Comparison of ENCODE assay signal across 8 cellular contexts in the genomic region with DNA sequence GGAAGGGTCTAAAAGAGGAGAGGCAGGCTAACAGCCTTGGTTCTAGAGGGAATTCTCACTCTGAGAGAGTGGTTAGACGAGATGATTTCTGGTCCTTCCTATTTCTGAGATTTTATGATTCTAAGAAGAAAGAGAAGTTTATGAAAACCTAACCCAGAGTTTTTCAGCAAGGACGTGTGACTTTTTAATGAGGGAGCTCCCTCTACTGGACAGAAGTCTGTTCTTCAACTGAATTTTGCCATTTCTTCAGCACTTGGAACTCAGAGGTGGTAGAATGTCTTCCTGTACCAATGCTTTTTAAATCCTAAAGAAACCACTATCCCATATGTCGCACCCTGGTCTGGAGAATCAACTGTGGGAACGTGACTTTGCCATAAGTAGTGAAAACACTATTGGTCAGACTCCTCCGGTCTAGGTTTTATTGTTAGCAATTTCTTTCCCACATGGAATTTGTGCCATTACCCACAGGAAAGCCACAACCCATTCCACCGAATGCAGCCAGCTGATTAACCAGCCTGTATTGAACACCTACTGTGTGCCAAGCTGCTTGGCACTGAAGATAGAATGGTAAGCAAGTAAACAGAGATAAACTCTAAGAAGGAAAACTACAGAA.
DNase-seq lines count a peak whose midpoint lies in the region; ATAC-seq, FAIRE-seq and TF ChIP-seq lines count a peak whose summit lies in the region.

No MANE protein-coding gene starts in this region.

- H3K9me3 ChIP-seq in keratinocyte (ENCODE audit: control insufficient read depth, low read depth, low read length) (no peaks in the 10 kb centered on the region), thoracic aorta (no peaks in the 10 kb centered on the region)

- in situ Hi-C loops in astrocyte of the spinal cord (cut with HindIII; ENCODE audit: low sequenced_read_pairs), result no loop called here

- TF ChIP-seq CTCF in astrocyte of the spinal cord (IDR thresholded peaks at IDR 0.05; ENCODE audit: low read depth, low read length) (peak; percentile 71), keratinocyte (optimal IDR thresholded peaks at IDR 0.05 in 1 of 3, IDR thresholded peaks at IDR 0.05 in 1 of 3, conservative IDR thresholded peaks at IDR 0.05 in 1 of 3; ENCODE audit: extremely low read depth in 1 of 3, insufficient read depth in 2 of 3, low read length in 3 of 3) (peak; percentile 42 to 71 (median 58)), thoracic aorta (IDR thresholded peaks at IDR 0.05) (peak; percentile 75)

- no peak overlapping the region for H3K27ac Mint-ChIP-seq in activated CD8-positive, alpha-beta memory T cell treated with anti-CD3 and anti-CD28 coated beads, Interleukin-2, amount 10 ng/mL, durations not matched to agents 7 days and 5 days

- no peak overlapping the region for H3K9ac ChIP-seq in keratinocyte (ENCODE audit: control insufficient read depth, extremely low read depth, insufficient read depth, low read length)

- no peaks in the 10 kb centered on the region for H4K20me1 ChIP-seq in keratinocyte (ENCODE audit: control insufficient read depth, extremely low read depth, insufficient read depth, low read length)

- DNase-seq in DMS53 (lab: John Stamatoyannopoulos, UW) (peak; percentile 60), NCI-H1694 treated with DMSO at 0.1 percent for 48 hours (lab: John Stamatoyannopoulos, UW) (peak; percentile 1), astrocyte of the spinal cord (ENCODE audit: low read depth, low spot score) (peak; percentile 70), keratinocyte (ENCODE audit: low read depth, low spot score) (peak; percentile 9), thoracic aorta (ENCODE audit: low spot score) (no peak), COLO668 (lab: John Stamatoyannopoulos, UW; ENCODE audit: unreplicated experiment) (no peak)
- no peak for DNase-seq in activated CD8-positive, alpha-beta memory T cell treated with anti-CD3 and anti-CD28 coated beads, Interleukin-2, amount 10 ng/mL, durations not matched to agents 7 days and 5 days

- no peaks in the 10 kb centered on the region for H3K9me1 ChIP-seq in keratinocyte (ENCODE audit: control insufficient read depth, extremely low read depth, insufficient read depth, low read length)

- H2AFZ ChIP-seq in keratinocyte (ENCODE audit: control insufficient read depth, low read length), result no peak overlapping the region

- H3K27me3 Mint-ChIP-seq in activated CD8-positive, alpha-beta memory T cell treated with anti-CD3 and anti-CD28 coated beads, Interleukin-2, amount 10 ng/mL, durations not matched to agents 7 days and 5 days, result no peaks in the 10 kb centered on the region

- H3K4me2 ChIP-seq in keratinocyte (ENCODE audit: control insufficient read depth, extremely low read depth, insufficient read depth, low read depth, low read length), result no peak overlapping the region

- ATAC-seq in GM21390 (IDR thresholded peaks at IDR 0.05; ENCODE audit: unreplicated experiment), result peak; percentile 66
- no peak for ATAC-seq in thoracic aorta (ENCODE audit: insufficient number of reproducible peaks, low FRiP score, low read depth)
- ATAC-seq in activated CD8-positive, alpha-beta memory T cell treated with anti-CD3 and anti-CD28 coated beads, Interleukin-2, amount 10 ng/mL, durations not matched to agents 7 days and 5 days, result no peak

- H3K27ac ChIP-seq in keratinocyte (ENCODE audit: control insufficient read depth, insufficient read depth, low read length) (no peak overlapping the region), thoracic aorta (no peak overlapping the region)

- FAIRE-seq in keratinocyte (lab: Jason Lieb, UNC), result no peak

- H3K4me1 ChIP-seq in keratinocyte (ENCODE audit: control insufficient read depth, extremely low read depth, insufficient read depth, low read length) (no peaks in the 10 kb centered on the region), thoracic aorta (ENCODE audit: control insufficient read depth in 1 of 2, low read depth in 2 of 2) (no peaks in the 10 kb centered on the region)

- dilution Hi-C loops in keratinocyte (cut with MboI; ENCODE audit: extremely low pct_ligation_motif_present, low sequenced_read_pairs), result no loop called here

- no peaks in the 10 kb centered on the region for H3K9me3 Mint-ChIP-seq in activated CD8-positive, alpha-beta memory T cell treated with anti-CD3 and anti-CD28 coated beads, Interleukin-2, amount 10 ng/mL, durations not matched to agents 7 days and 5 days (ENCODE audit: low read depth)

- CTCF ChIA-PET in activated CD8-positive, alpha-beta memory T cell treated with anti-CD3 and anti-CD28 coated beads, Interleukin-2, amount 10 ng/mL, durations not matched to agents 7 days and 5 days (lab: Charles Lee), result interaction anchor here (0.6 to 1.6 kb wide), 5 partner anchors 8 to 115 kb away, joined by 3 to 8 read pairs (median 4); no protein-coding TSS in a partner anchor

- H3K36me3 Mint-ChIP-seq in activated CD8-positive, alpha-beta memory T cell treated with anti-CD3 and anti-CD28 coated beads, Interleukin-2, amount 10 ng/mL, durations not matched to agents 7 days and 5 days, result no peaks in the 10 kb centered on the region

- no peaks in the 10 kb centered on the region for H3K27me3 ChIP-seq in keratinocyte (ENCODE audit: control insufficient read depth, extremely low read depth, insufficient read depth, low read length)
- no peaks in the 10 kb centered on the region for H3K27me3 ChIP-seq in thoracic aorta (replicated peaks; ENCODE audit: insufficient read depth)

- no peaks in the 10 kb centered on the region for H3K36me3 ChIP-seq in keratinocyte (ENCODE audit: control insufficient read depth in 2 of 2, extremely low read depth in 1 of 2, insufficient read depth in 2 of 2, low read length in 2 of 2)
- H3K36me3 ChIP-seq in thoracic aorta, result no peaks in the 10 kb centered on the region

- H3K79me2 ChIP-seq in keratinocyte (ENCODE audit: control insufficient read depth, insufficient read depth, low read length), result no peaks in the 10 kb centered on the region

- no peaks in the 10 kb centered on the region for H3K4me1 Mint-ChIP-seq in activated CD8-positive, alpha-beta memory T cell treated with anti-CD3 and anti-CD28 coated beads, Interleukin-2, amount 10 ng/mL, durations not matched to agents 7 days and 5 days

- H3K4me3 Mint-ChIP-seq in activated CD8-positive, alpha-beta memory T cell treated with anti-CD3 and anti-CD28 coated beads, Interleukin-2, amount 10 ng/mL, durations not matched to agents 7 days and 5 days, result no peak overlapping the region

- no peak overlapping the region for H3K4me3 ChIP-seq in astrocyte of the spinal cord (ENCODE audit: low read depth, low read length)
- no peak overlapping the region for H3K4me3 ChIP-seq in keratinocyte (ENCODE audit: control insufficient read depth in 2 of 3, extremely low read depth in 1 of 3, insufficient read depth in 2 of 3, low read depth in 1 of 3, low read length in 3 of 3)
- H3K4me3 ChIP-seq in thoracic aorta, result no peak overlapping the region

Comparison
In these comparisons a context has a peak if more than half of its experiments do, and no peak if none do; other contexts are left out.
1. DNase-seq: peak in DMS53 (single experiment), NCI-H1694 treated with DMSO at 0.1 percent for 48 hours (single experiment), astrocyte of the spinal cord (single experiment) and keratinocyte (single experiment); none in thoracic aorta (single experiment), COLO668 (single experiment) and activated CD8-positive, alpha-beta memory T cell treated with anti-CD3 and anti-CD28 coated beads, Interleukin-2, amount 10 ng/mL, durations not matched to agents 7 days and 5 days (single experiment).
2. Peak in every context shown above with its lines, with median percentiles within 50 percentile points of each other: CTCF ChIP-seq.